8 cellular contexts compared by ENCODE assay signal in genomic region chr22:39994566-39995345, GRCh38. TPM values are rescaled to one million over a fixed set of nuclear protein-coding genes. Genes with fewer than 3 reads are reported as not detected.
DNase-seq lines count a peak whose midpoint lies in the region; ATAC-seq, FAIRE-seq and TF ChIP-seq lines count a peak whose summit lies in the region.

FAM83F (plus strand) TSS chr22:39994954; CDS start chr22:39995043, 89 bp downstream.

- ATAC-seq in activated CD8-positive, alpha-beta T cell treated with anti-CD3 and anti-CD28 coated beads for 36 hours, result peak; percentile 73
- no peak for ATAC-seq in HG03457 (IDR thresholded peaks at IDR 0.05; ENCODE audit: unreplicated experiment)
- no peak for ATAC-seq in gastrocnemius medialis
- no peak for ATAC-seq in GM18505 (IDR thresholded peaks at IDR 0.05; ENCODE audit: unreplicated experiment)

- H3K9me3 Mint-ChIP-seq in activated CD8-positive, alpha-beta T cell treated with anti-CD3 and anti-CD28 coated beads for 36 hours, result no peaks in the 10 kb centered on the region

- DNase-seq in activated CD8-positive, alpha-beta T cell treated with anti-CD3 and anti-CD28 coated beads for 36 hours, result peak; percentile 36
- DNase-seq in frontal cortex (ENCODE audit: low spot score in 2 of 2) (peak; percentile 48 to 51), gastrocnemius medialis (no peak), HTR-8/SVneo (ENCODE audit: insufficient read length, low spot score) (no peak)

- H3K9me3 ChIP-seq in gastrocnemius medialis, result no peaks in the 10 kb centered on the region

- peak within 1 kb of the TSS; percentile 74 for H3K27ac Mint-ChIP-seq in activated CD8-positive, alpha-beta T cell treated with anti-CD3 and anti-CD28 coated beads for 36 hours

- H3K4me3 Mint-ChIP-seq in activated CD8-positive, alpha-beta T cell treated with anti-CD3 and anti-CD28 coated beads for 36 hours, result peak within 1 kb of the TSS; percentile 62

- TF ChIP-seq POLR2A in gastrocnemius medialis (IDR thresholded peaks at IDR 0.05) (no peak), GM18505 (IDR thresholded peaks at IDR 0.05; ENCODE audit: borderline replicate concordance, extremely low read depth, insufficient read depth, insufficient read length) (no peak)

- no peak for TF ChIP-seq RAD21 in Ishikawa (IDR thresholded peaks at IDR 0.05; ENCODE audit: low read depth)

- H3K36me3 Mint-ChIP-seq in activated CD8-positive, alpha-beta T cell treated with anti-CD3 and anti-CD28 coated beads for 36 hours (ENCODE audit: low read depth), result no peaks in the 10 kb centered on the region

- H3K4me1 Mint-ChIP-seq in activated CD8-positive, alpha-beta T cell treated with anti-CD3 and anti-CD28 coated beads for 36 hours (ENCODE audit: low read depth), result peaks cover 16% of the 10 kb centered on the region

- no peaks in the 10 kb centered on the region for H3K36me3 ChIP-seq in gastrocnemius medialis

- intact Hi-C loops in activated CD8-positive, alpha-beta T cell treated with anti-CD3 and anti-CD28 coated beads for 36 hours (cut with micrococcal nuclease), result no loop called here
- intact Hi-C loops in gastrocnemius medialis (cut with DNase I; ENCODE audit: low total_unique reads), result no loop called here

- in situ Hi-C loops in gastrocnemius medialis (cut with MboI; ENCODE audit: low sequenced_read_pairs in 4 of 4), result no loop called here

- no peak for TF ChIP-seq EP300 in Ishikawa (IDR thresholded peaks at IDR 0.05; ENCODE audit: borderline replicate concordance)

- H3K27me3 Mint-ChIP-seq in activated CD8-positive, alpha-beta T cell treated with anti-CD3 and anti-CD28 coated beads for 36 hours, result peaks cover 12% of the 10 kb centered on the region

- peak within 1 kb of the TSS; percentile 48 to 96 (median 86) for H3K27ac ChIP-seq in skin epidermis
- H3K27ac ChIP-seq in gastrocnemius medialis, result no peak within 1 kb of the TSS

- TF ChIP-seq CTCF in activated CD8-positive, alpha-beta T cell treated with anti-CD3 and anti-CD28 coated beads for 36 hours (IDR thresholded peaks at IDR 0.05), result no peak
- no peak for TF ChIP-seq CTCF in gastrocnemius medialis (IDR thresholded peaks at IDR 0.05 in 4 of 5, conservative IDR thresholded peaks at IDR 0.05 in 1 of 5)

- H3K27me3 ChIP-seq in gastrocnemius medialis, result peaks cover 21 to 32% (median 31%) of the 10 kb centered on the region in 3 donors

- H3K4me3 ChIP-seq in skin epidermis (peak within 1 kb of the TSS; percentile 29 to 71 (median 48)), gastrocnemius medialis (peak within 1 kb of the TSS in 2 of 4 donors; percentile 11 to 25)

- no peak for FAIRE-seq in frontal cortex (lab: Jason Lieb, UNC)
- no peak for FAIRE-seq in HTR-8/SVneo (lab: Jason Lieb, UNC)

- POLR2A ChIA-PET in activated CD8-positive, alpha-beta T cell treated with anti-CD3 and anti-CD28 coated beads for 36 hours (lab: Charles Lee), result interaction anchor here (0.6 to 2.7 kb wide), 16 partner anchors 9 to 135 kb away, joined by 3 to 16 read pairs (median 4); partner anchors contain the start of gene TMA7B

- H3K4me1 ChIP-seq in gastrocnemius medialis, result peaks cover 0 to 5% of the 10 kb centered on the region in 2 donors

- CTCF ChIA-PET in activated CD8-positive, alpha-beta T cell treated with anti-CD3 and anti-CD28 coated beads for 36 hours (lab: Charles Lee), result interaction anchor here (0.6 to 3.2 kb wide), 10 partner anchors 9 to 485 kb away, joined by 3 to 19 read pairs (median 4); no protein-coding TSS in a partner anchor

TF ChIP-seq in Ishikawa, 13 proteins besides CTCF, POLR2A, EP300 and RAD21:
- TF ChIP-seq EGR1 (IDR thresholded peaks at IDR 0.05), result peak; percentile 53; the same call in 1 of the 2 replicates
- peak; percentile 19; the same call in 1 of the 2 replicates for TF ChIP-seq USF1 (IDR thresholded peaks at IDR 0.05)
- no peak; the same call in 1 of the 2 replicates for TF ChIP-seq ZBTB7A (IDR thresholded peaks at IDR 0.05; ENCODE audit: low read depth)
- TF ChIP-seq MAX (IDR thresholded peaks at IDR 0.05), result peak; percentile 90

RNA-seq across cellular contexts. Expression of gene FAM83F, which starts in this region (rescaled TPM):
- total RNA-seq in activated CD8-positive, alpha-beta T cell treated with anti-CD3 and anti-CD28 coated beads for 36 hours, result 1 to 10 TPM; 1.5 to 2.0 TPM
- 0.41 TPM for total RNA-seq in frontal cortex
- under 1 TPM in 3 of 4 donors, not detected in 1; 0.02 to 0.15 (median 0.07) TPM for total RNA-seq in gastrocnemius medialis

Comparison
In these comparisons a context has a peak if more than half of its experiments do, and no peak if none do; other contexts are left out.
1. Peak in DNase-seq in frontal cortex; RNA of the gene not detected or under 1 TPM.
2. H3K27ac ChIP-seq: peak in skin epidermis (21 of 21); none in gastrocnemius medialis (0 of 4).